11 cellular contexts compared by ENCODE assay signal in the genomic region with DNA sequence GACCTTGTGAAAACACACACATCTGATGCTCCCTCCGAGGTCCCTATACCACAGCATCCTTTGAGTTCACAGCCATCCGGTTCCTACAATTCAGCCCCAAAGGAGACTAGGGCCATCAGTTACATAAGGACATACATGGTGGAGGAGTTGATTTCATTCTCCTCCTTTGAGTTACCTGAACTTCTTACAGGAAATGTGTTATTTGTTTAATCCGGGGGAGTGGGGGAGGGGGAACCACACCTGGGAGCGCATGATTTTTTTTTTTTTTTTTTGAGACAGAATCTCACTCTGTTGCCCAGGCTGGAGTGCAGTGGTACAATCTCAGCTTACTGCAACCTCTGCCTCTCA. TPM values are rescaled to one million over a fixed set of nuclear protein-coding genes. Genes with fewer than 3 reads are reported as not detected.
DNase-seq lines count a peak whose midpoint lies in the region; ATAC-seq and TF ChIP-seq lines count a peak whose summit lies in the region.
"Had no signal": no experiment of that assay in that cellular context is flagged by ENCODE, and none has a peak within 500 bp of the region (broad histone marks: within the 10 kb centered on the region; RNA-seq: fewer than 3 reads in every experiment).

No MANE protein-coding gene starts in this region.

- no peak overlapping the region for H3K4me3 ChIP-seq in GM23338
- H3K4me3 ChIP-seq in naive thymus-derived CD4-positive, alpha-beta T cell (ENCODE audit: low read length), result peak overlapping the region; percentile 43
- H3K4me3 ChIP-seq: dorsolateral prefrontal cortex had no signal

- DNase-seq in GM23338 (ENCODE audit: low spot score) (no peak), NCI-H1930 (lab: John Stamatoyannopoulos, UW) (no peak), chondrocyte (ENCODE audit: low spot score) (no peak), EL (no peak), NCI-H2171 (lab: John Stamatoyannopoulos, UW) (no peak)
- DNase-seq in naive thymus-derived CD4-positive, alpha-beta T cell, result peak in 5 of 9 donors; percentile 47 to 69 (median 55)
- DNase-seq: KBM-7, NCI-H2227 treated with DMSO at 0.1 percent for 48 hours had no signal

- CTCF ChIA-PET in naive thymus-derived CD4-positive, alpha-beta T cell (lab: Charles Lee), result interaction anchor here (1.5 to 2.4 kb wide), 3 partner anchors 10 to 82 kb away, joined by 4 to 10 read pairs (median 7); no protein-coding TSS in a partner anchor

- no peak overlapping the region for H3K27ac ChIP-seq in GM23338 (ENCODE audit: low read depth)
- H3K27ac ChIP-seq in KOPT-K1 (ENCODE audit: low read depth, low read length, poor library complexity, severe bottlenecking), result peak overlapping the region; percentile 18
- peak overlapping the region; percentile 74 for H3K27ac ChIP-seq in naive thymus-derived CD4-positive, alpha-beta T cell (ENCODE audit: low read depth, low read length)

- H3K9me3 Mint-ChIP-seq in GM23338 (peaks cover 4% of the 10 kb centered on the region; the same call in 2 of the 3 replicates), chondrocyte (ENCODE audit: low read depth) (no peaks in the 10 kb centered on the region)
- H3K9me3 Mint-ChIP-seq in naive thymus-derived CD4-positive, alpha-beta T cell, result peaks cover 0 to 3% (median 0%) of the 10 kb centered on the region in 11 donors

- H3K4me1 ChIP-seq in GM23338 (ENCODE audit: insufficient read depth), result peaks cover 65% of the 10 kb centered on the region
- peaks cover 96 to 99% of the 10 kb centered on the region in 2 donors for H3K4me1 ChIP-seq in naive thymus-derived CD4-positive, alpha-beta T cell (ENCODE audit: control insufficient read depth in 2 of 2, insufficient read depth in 2 of 2, low read length in 2 of 2)

- H3K9me3 ChIP-seq in KOPT-K1 (ENCODE audit: insufficient read depth, low read length, poor library complexity, severe bottlenecking), result no peaks in the 10 kb centered on the region
- no peaks in the 10 kb centered on the region for H3K9me3 ChIP-seq in naive thymus-derived CD4-positive, alpha-beta T cell (ENCODE audit: control insufficient read depth in 2 of 3, low read length in 3 of 3)

- no peaks in the 10 kb centered on the region; the same call in 1 of the 2 replicates for H4K20me1 ChIP-seq in GM23338 (replicated peaks; ENCODE audit: insufficient read depth)

- H3K4me3 Mint-ChIP-seq in GM23338 (no peak overlapping the region), chondrocyte (ENCODE audit: unreplicated experiment) (no peak overlapping the region)
- H3K4me3 Mint-ChIP-seq in naive thymus-derived CD4-positive, alpha-beta T cell, result peak overlapping the region; percentile 74 to 92 (median 84)

- no peak overlapping the region for H2AFZ ChIP-seq in GM23338

- POLR2A ChIA-PET in naive thymus-derived CD4-positive, alpha-beta T cell (lab: Charles Lee), result interaction anchor here (0.9 to 14.0 kb wide), 6 partner anchors 11 to 73 kb away, joined by 3 to 242 read pairs (median 4); no protein-coding TSS in a partner anchor

- 0 out of 2 replicates have a peak overlapping the region, but pooled peaks have one; percentile 27 for H3K4me2 ChIP-seq in GM23338

- ATAC-seq in GM19043 (IDR thresholded peaks at IDR 0.05; ENCODE audit: low read depth, unreplicated experiment) (peak; percentile 21), GM23338 (no peak)
- peak; percentile 28 for ATAC-seq in naive thymus-derived CD4-positive, alpha-beta T cell

- H3K27me3 Mint-ChIP-seq in GM23338 (ENCODE audit: insufficient read depth, low read depth, poor library complexity) (peaks cover 6% of the 10 kb centered on the region), chondrocyte (ENCODE audit: low read depth) (no peaks in the 10 kb centered on the region)
- H3K27me3 Mint-ChIP-seq in naive thymus-derived CD4-positive, alpha-beta T cell, result no peaks in the 10 kb centered on the region

- peaks cover 86% of the 10 kb centered on the region for H3K79me2 ChIP-seq in GM23338 (replicated peaks; ENCODE audit: insufficient read depth)

- H3K9me2 ChIP-seq in GM23338 (ENCODE audit: insufficient read depth), result peaks cover 5% of the 10 kb centered on the region; the same call in 1 of the 2 replicates

- H3K4me1 Mint-ChIP-seq in GM23338 (peaks cover 74% of the 10 kb centered on the region), chondrocyte (ENCODE audit: low read depth) (peaks cover 2% of the 10 kb centered on the region)
- peaks cover 79 to 99% (median 95%) of the 10 kb centered on the region in 7 donors for H3K4me1 Mint-ChIP-seq in naive thymus-derived CD4-positive, alpha-beta T cell

- H3K36me3 Mint-ChIP-seq in GM23338 (ENCODE audit: low read depth) (peaks cover 13% of the 10 kb centered on the region; the same call in 2 of the 3 replicates), chondrocyte (ENCODE audit: low read depth) (no peaks in the 10 kb centered on the region)
- H3K36me3 Mint-ChIP-seq in naive thymus-derived CD4-positive, alpha-beta T cell, result peaks cover 9 to 64% (median 43%) of the 10 kb centered on the region in 5 donors

- intact Hi-C loops in naive thymus-derived CD4-positive, alpha-beta T cell (cut with micrococcal nuclease), result loop anchor here in 1 of 2 donors (1.0 to 10.0 kb wide), 4 partner anchors 30 to 1898 kb away; a partner anchor contains a TSS

- no peaks in the 10 kb centered on the region for H3K27me3 ChIP-seq in GM23338 (ENCODE audit: insufficient read depth)
- no peaks in the 10 kb centered on the region for H3K27me3 ChIP-seq in naive thymus-derived CD4-positive, alpha-beta T cell (ENCODE audit: control insufficient read depth in 2 of 2, insufficient read depth in 2 of 2, low read length in 2 of 2)
- H3K27me3 ChIP-seq: dorsolateral prefrontal cortex had no signal

- peaks cover 12% of the 10 kb centered on the region for H3F3A ChIP-seq in GM23338 (replicated peaks; ENCODE audit: low read depth)

- no peaks in the 10 kb centered on the region for H3K36me3 ChIP-seq in GM23338 (ENCODE audit: insufficient read depth)
- H3K36me3 ChIP-seq in KOPT-K1 (ENCODE audit: insufficient read depth, low read length), result peaks cover 77% of the 10 kb centered on the region
- H3K36me3 ChIP-seq in naive thymus-derived CD4-positive, alpha-beta T cell (ENCODE audit: control insufficient read depth in 2 of 3, insufficient read depth in 3 of 3, low read length in 3 of 3), result peaks cover 0 to 4% (median 3%) of the 10 kb centered on the region in 3 experiments

- H3K27ac Mint-ChIP-seq in GM23338, result no peak overlapping the region; the same call in 1 of the 2 replicates
- peak overlapping the region; percentile 86 to 99 (median 97) for H3K27ac Mint-ChIP-seq in naive thymus-derived CD4-positive, alpha-beta T cell
- no peak overlapping the region for H3K27ac Mint-ChIP-seq in chondrocyte (ENCODE audit: unreplicated experiment)

- TF ChIP-seq CTCF in GM23338 (conservative IDR thresholded peaks at IDR 0.05; ENCODE audit: low read depth in 2 of 2), result no peak
- no peak for TF ChIP-seq CTCF in chondrocyte (IDR thresholded peaks at IDR 0.05)

TF ChIP-seq in GM23338, 12 proteins besides CTCF, POLR2A, EP300 and RAD21 (continues in another document):
- TF ChIP-seq, protein P1, sequence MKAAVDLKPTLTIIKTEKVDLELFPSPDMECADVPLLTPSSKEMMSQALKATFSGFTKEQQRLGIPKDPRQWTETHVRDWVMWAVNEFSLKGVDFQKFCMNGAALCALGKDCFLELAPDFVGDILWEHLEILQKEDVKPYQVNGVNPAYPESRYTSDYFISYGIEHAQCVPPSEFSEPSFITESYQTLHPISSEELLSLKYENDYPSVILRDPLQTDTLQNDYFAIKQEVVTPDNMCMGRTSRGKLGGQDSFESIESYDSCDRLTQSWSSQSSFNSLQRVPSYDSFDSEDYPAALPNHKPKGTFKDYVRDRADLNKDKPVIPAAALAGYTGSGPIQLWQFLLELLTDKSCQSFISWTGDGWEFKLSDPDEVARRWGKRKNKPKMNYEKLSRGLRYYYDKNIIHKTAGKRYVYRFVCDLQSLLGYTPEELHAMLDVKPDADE (IDR thresholded peaks at IDR 0.05), result no peak
- TF ChIP-seq, protein P2, sequence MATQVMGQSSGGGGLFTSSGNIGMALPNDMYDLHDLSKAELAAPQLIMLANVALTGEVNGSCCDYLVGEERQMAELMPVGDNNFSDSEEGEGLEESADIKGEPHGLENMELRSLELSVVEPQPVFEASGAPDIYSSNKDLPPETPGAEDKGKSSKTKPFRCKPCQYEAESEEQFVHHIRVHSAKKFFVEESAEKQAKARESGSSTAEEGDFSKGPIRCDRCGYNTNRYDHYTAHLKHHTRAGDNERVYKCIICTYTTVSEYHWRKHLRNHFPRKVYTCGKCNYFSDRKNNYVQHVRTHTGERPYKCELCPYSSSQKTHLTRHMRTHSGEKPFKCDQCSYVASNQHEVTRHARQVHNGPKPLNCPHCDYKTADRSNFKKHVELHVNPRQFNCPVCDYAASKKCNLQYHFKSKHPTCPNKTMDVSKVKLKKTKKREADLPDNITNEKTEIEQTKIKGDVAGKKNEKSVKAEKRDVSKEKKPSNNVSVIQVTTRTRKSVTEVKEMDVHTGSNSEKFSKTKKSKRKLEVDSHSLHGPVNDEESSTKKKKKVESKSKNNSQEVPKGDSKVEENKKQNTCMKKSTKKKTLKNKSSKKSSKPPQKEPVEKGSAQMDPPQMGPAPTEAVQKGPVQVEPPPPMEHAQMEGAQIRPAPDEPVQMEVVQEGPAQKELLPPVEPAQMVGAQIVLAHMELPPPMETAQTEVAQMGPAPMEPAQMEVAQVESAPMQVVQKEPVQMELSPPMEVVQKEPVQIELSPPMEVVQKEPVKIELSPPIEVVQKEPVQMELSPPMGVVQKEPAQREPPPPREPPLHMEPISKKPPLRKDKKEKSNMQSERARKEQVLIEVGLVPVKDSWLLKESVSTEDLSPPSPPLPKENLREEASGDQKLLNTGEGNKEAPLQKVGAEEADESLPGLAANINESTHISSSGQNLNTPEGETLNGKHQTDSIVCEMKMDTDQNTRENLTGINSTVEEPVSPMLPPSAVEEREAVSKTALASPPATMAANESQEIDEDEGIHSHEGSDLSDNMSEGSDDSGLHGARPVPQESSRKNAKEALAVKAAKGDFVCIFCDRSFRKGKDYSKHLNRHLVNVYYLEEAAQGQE (IDR thresholded peaks at IDR 0.05; ENCODE audit: unreplicated experiment), result no peak
- TF ChIP-seq EZH2phosphoT487 (IDR thresholded peaks at IDR 0.05; ENCODE audit: unreplicated experiment) (no peak), CREB1 (CRISPR knock-in tag; IDR thresholded peaks at IDR 0.05; ENCODE audit: low read depth) (no peak), JUNB (IDR thresholded peaks at IDR 0.05; ENCODE audit: unreplicated experiment) (no peak), NANOG (IDR thresholded peaks at IDR 0.05; ENCODE audit: borderline replicate concordance) (no peak), ZNF331 (CRISPR knock-in tag; IDR thresholded peaks at IDR 0.05; ENCODE audit: low read depth) (no peak), STAT1 (IDR thresholded peaks at IDR 0.05; ENCODE audit: unreplicated experiment) (no peak), POLR2AphosphoS5 (IDR thresholded peaks at IDR 0.05; ENCODE audit: low read depth) (no peak)

RNA-seq across cellular contexts. Expression of a gene that starts 30.7 kb away (rescaled TPM):
- total RNA-seq in GM23338 (2014; rRNA removed; shearing (Covaris generic)), result 48.0 and 63.0 TPM in 2 replicates
- 17.1 and 19.3 TPM in 2 replicates for polyA plus RNA-seq in GM23338 (2016; fragmentation: Nextera tagmentation; extraction: Ambion mirVana)
- total RNA-seq in naive thymus-derived CD4-positive, alpha-beta T cell, result 100 to 1,000 TPM; 389 to 465 (median 460) TPM
- polyA plus RNA-seq in naive thymus-derived CD4-positive, alpha-beta T cell, result 100 to 1,000 TPM; 114 to 268 TPM
- total RNA-seq in chondrocyte, result 3.3 to 3.8 TPM (median 3.8 TPM) in 3 replicates

Comparison
In these comparisons a context has a peak if more than half of its experiments do, and no peak if none do; other contexts are left out.
1. DNase-seq: peak in naive thymus-derived CD4-positive, alpha-beta T cell (5 of 9); none in GM23338 (single experiment), NCI-H1930 (0 of 2), chondrocyte (single experiment), EL (single experiment) and NCI-H2171 (single experiment).
2. H3K27ac Mint-ChIP-seq: peak in naive thymus-derived CD4-positive, alpha-beta T cell (9 of 9); none in GM23338 (single experiment) and chondrocyte (single experiment).
3. H3K4me3 Mint-ChIP-seq: peak in naive thymus-derived CD4-positive, alpha-beta T cell (10 of 10); none in GM23338 (single experiment) and chondrocyte (single experiment).
4. RNA of a gene that starts 30.7 kb away (total RNA-seq): 389 to 465 TPM in naive thymus-derived CD4-positive, alpha-beta T cell and 48.0 to 63.0 TPM in GM23338; 3.3 to 3.8 TPM in chondrocyte; every median in the first group is over 10 times any median in the second.